In the genomic region with DNA sequence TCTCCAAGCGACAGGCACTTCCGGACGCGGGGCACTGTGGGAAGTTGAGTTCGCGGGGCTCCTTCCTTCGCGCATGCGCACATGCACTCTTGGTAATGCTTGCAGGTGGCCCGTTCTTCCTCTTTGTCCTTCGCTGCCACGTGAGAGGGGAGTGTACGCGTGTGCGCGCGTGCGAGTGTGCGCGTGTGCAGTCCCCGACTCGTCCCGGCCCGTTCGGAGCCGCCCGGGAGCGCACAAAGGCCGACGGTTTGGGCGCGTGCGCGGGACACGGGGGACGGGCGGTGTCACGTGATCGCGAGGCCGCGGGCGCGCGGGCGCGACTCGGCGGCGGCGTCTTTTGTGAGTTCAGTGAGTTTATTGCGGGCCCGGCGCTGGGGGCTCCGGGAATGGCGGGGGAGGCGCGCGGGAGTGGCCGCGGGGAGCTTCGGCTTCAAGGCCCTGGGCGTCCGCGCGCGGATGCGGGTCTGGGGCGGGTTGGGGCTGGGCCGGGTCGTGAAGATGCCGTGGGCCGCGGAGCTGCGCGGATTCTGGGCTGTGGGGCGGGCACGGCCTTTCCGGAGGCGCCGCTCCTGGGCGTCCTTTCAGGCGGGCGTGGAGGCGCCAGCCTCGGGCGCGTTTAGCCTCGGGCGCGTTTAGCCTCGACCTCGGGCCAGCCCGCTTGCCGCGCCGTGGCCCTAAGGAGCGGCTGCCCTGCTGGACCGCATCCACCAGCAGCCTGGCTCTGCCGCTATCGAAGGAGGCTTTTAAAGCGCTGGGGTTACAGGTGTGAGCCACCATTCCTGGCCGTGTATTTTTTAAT, we compare ENCODE assay signal across 8 cellular contexts. TPM values are rescaled to one million over a fixed set of nuclear protein-coding genes. Genes with fewer than 3 reads are reported as not detected.
DNase-seq lines count a peak whose midpoint lies in the region; ATAC-seq and TF ChIP-seq lines count a peak whose summit lies in the region.

A gene (plus strand): TSS at position 303 of the 799 bp plus-strand sequence. CDS start 3,959 bp downstream, outside the sequence.

- peak; percentile 89 for ATAC-seq in GM21825 (IDR thresholded peaks at IDR 0.05; ENCODE audit: unreplicated experiment)

- TF ChIP-seq POLR2A in esophagus muscularis mucosa (IDR thresholded peaks at IDR 0.05; ENCODE audit: low read depth) = peak; percentile 27

- H3K9ac ChIP-seq in Karpas-422 (ENCODE audit: low read length) = peak within 1 kb of the TSS; percentile 78

- peaks cover 43% of the 10 kb centered on the region for H3K36me3 ChIP-seq in Karpas-422 (ENCODE audit: insufficient read depth, low read length)
- peaks cover 13 to 32% (median 22%) of the 10 kb centered on the region in 4 donors for H3K36me3 ChIP-seq in esophagus muscularis mucosa
- peaks cover 12 to 33% of the 10 kb centered on the region in 2 donors for H3K36me3 ChIP-seq in muscle layer of duodenum (ENCODE audit: control insufficient read depth in 1 of 2, insufficient read depth in 2 of 2, low read length in 2 of 2)

- no peaks in the 10 kb centered on the region for H3K9me2 ChIP-seq in Karpas-422 (replicated peaks; ENCODE audit: insufficient read depth, low read length)

- TF ChIP-seq CTCF in esophagus muscularis mucosa (IDR thresholded peaks at IDR 0.05) = no peak

- peak within 1 kb of the TSS; percentile 74 for H3K4me3 ChIP-seq in Karpas-422 (ENCODE audit: low read length)
- H3K4me3 ChIP-seq in esophagus muscularis mucosa = peak within 1 kb of the TSS; percentile 87 to 89 (median 88)
- peak within 1 kb of the TSS; percentile 74 to 84 for H3K4me3 ChIP-seq in muscle layer of duodenum (ENCODE audit: low read depth in 1 of 2, low read length in 2 of 2)

- H3K27me3 ChIP-seq in Karpas-422 (ENCODE audit: low read length) (no peaks in the 10 kb centered on the region), esophagus muscularis mucosa (no peaks in the 10 kb centered on the region), muscle layer of duodenum (ENCODE audit: low read depth, low read length) (no peaks in the 10 kb centered on the region)

- H3K4me2 ChIP-seq in Karpas-422 (ENCODE audit: low read depth, low read length, poor library complexity, severe bottlenecking) = peak within 1 kb of the TSS; percentile 78

- peaks cover 43% of the 10 kb centered on the region for H3K9me3 ChIP-seq in Karpas-422 (ENCODE audit: low read length)
- peaks cover 10 to 57% (median 49%) of the 10 kb centered on the region in 4 donors for H3K9me3 ChIP-seq in esophagus muscularis mucosa
- H3K9me3 ChIP-seq in muscle layer of duodenum (ENCODE audit: control insufficient read depth in 1 of 2, low read length in 2 of 2) = peaks cover 33 to 48% of the 10 kb centered on the region in 2 donors

- peaks cover 48% of the 10 kb centered on the region for H3K79me2 ChIP-seq in Karpas-422 (ENCODE audit: low read length)

- intact Hi-C loops in esophagus muscularis mucosa (cut with DNase I) = loop anchor here (2.0 to 5.0 kb wide), 2 partner anchors 45 to 51 kb away; a partner anchor contains a TSS

- under 1% methylated on average over 33 of the region's 103 CpGs for WGBS in esophagus muscularis mucosa

- DNase-seq in DMS79 treated with DMSO at 0.1 percent for 48 hours (lab: John Stamatoyannopoulos, UW) = peak; percentile 97
- peak; percentile 99 for DNase-seq in Karpas-422
- peak; percentile 99 for DNase-seq in RKO (ENCODE audit: low spot score)
- DNase-seq in activated T-helper 1 cell treated with Interleukin-2 at 50 U/mL for 16 hours (ENCODE audit: low read depth) = peak; percentile 95
- peak; percentile 98 for DNase-seq in esophagus muscularis mucosa (ENCODE audit: extremely low spot score)
- DNase-seq in stimulated activated CD8-positive, alpha-beta memory T cell treated with anti-CD3 and anti-CD28 coated beads, Interleukin-7, amount 100 ng/mL, for 4 hours (ENCODE audit: low read depth in 2 of 2) = peak; percentile 97

- H4K20me1 ChIP-seq in Karpas-422 (ENCODE audit: insufficient read depth, low read depth, low read length) = no peaks in the 10 kb centered on the region

- peaks cover 6% of the 10 kb centered on the region for H3K4me1 ChIP-seq in Karpas-422 (ENCODE audit: low read length)
- peaks cover 4 to 12% (median 11%) of the 10 kb centered on the region in 4 donors for H3K4me1 ChIP-seq in esophagus muscularis mucosa
- H3K4me1 ChIP-seq in muscle layer of duodenum (ENCODE audit: control insufficient read depth in 1 of 2, insufficient read depth in 2 of 2, low read length in 2 of 2) = peaks cover 0 to 5% of the 10 kb centered on the region in 2 donors

- TF ChIP-seq EP300 in esophagus muscularis mucosa (IDR thresholded peaks at IDR 0.05) = no peak

- H2AFZ ChIP-seq in Karpas-422 (ENCODE audit: low read length) = peak within 1 kb of the TSS; percentile 35; the same call in 1 of the 2 replicates

- H3K27ac ChIP-seq in Karpas-422 (ENCODE audit: low read length) (peak within 1 kb of the TSS; percentile 73), esophagus muscularis mucosa (replicated peaks in 1 of 4) (peak within 1 kb of the TSS; percentile 91 to 98 (median 96)), muscle layer of duodenum (ENCODE audit: low read length) (peak within 1 kb of the TSS; percentile 74)

RNA-seq across cellular contexts. Expression of the gene that starts here (rescaled TPM):
- total RNA-seq in Karpas-422 (2014; rRNA removed; shearing (Covaris generic); ENCODE audit: low replicate concordance) = 29.7 and 33.2 TPM in 2 replicates
- total RNA-seq in esophagus muscularis mucosa = 10 to 100 TPM; 19.5 to 21.2 (median 20.7) TPM

Comparison
In these comparisons a context has a peak if more than half of its experiments do, and no peak if none do; other contexts are left out.
1. Peak in every context shown above with its lines: DNase-seq, ATAC-seq, H3K4me3 ChIP-seq and H3K27ac ChIP-seq.